Comparison of ENCODE assay signal across 8 cellular contexts in genomic region chr20:16573011-16573965, GRCh38. TPM values are rescaled to one million over a fixed set of nuclear protein-coding genes. Genes with fewer than 3 reads are reported as not detected.
DNase-seq lines count a peak whose midpoint lies in the region; ATAC-seq and TF ChIP-seq lines count a peak whose summit lies in the region.

Gene KIF16B, minus strand, starts transcription at chr20:16573448. Its CDS starts 173 bp downstream, at chr20:16573275.

- peak within 1 kb of the TSS; percentile 62 for H3K9ac ChIP-seq in parathyroid adenoma

- peak within 1 kb of the TSS; percentile 82; the same call in 1 of the 2 replicates for H3K4me3 Mint-ChIP-seq in HFFc6
- H3K4me3 Mint-ChIP-seq in activated naive CD8-positive, alpha-beta T cell treated with anti-CD3 and anti-CD28 coated beads, Interleukin-2, amount 10 ng/mL, durations not matched to agents 7 days and 5 days = peak within 1 kb of the TSS; percentile 88

- H3K27me3 Mint-ChIP-seq in HFFc6 (ENCODE audit: insufficient read depth) = no peaks in the 10 kb centered on the region
- peaks cover 2% of the 10 kb centered on the region for H3K27me3 Mint-ChIP-seq in activated naive CD8-positive, alpha-beta T cell treated with anti-CD3 and anti-CD28 coated beads, Interleukin-2, amount 10 ng/mL, durations not matched to agents 7 days and 5 days

- H3K4me1 Mint-ChIP-seq in HFFc6 (ENCODE audit: low read depth) = peaks cover 5% of the 10 kb centered on the region; the same call in 1 of the 2 replicates
- peaks cover 16% of the 10 kb centered on the region for H3K4me1 Mint-ChIP-seq in activated naive CD8-positive, alpha-beta T cell treated with anti-CD3 and anti-CD28 coated beads, Interleukin-2, amount 10 ng/mL, durations not matched to agents 7 days and 5 days

- intact Hi-C loops in Right ventricle myocardium inferior (cut with DNase I) (loop anchor here (5.0 kb wide), 1 partner anchor 159 kb away; the partner anchor contains the start of gene SNRPB2), thyroid gland (cut with DNase I) (no loop called here)

- no peak for DNase-seq in HFFc6
- DNase-seq in NB4 (ENCODE audit: low read depth) = peak; percentile 86
- DNase-seq in SKM-1 treated with dmso at 0.1 percent for 144 hours (lab: John Stamatoyannopoulos, UW; ENCODE audit: unreplicated experiment) = peak; percentile 51
- DNase-seq in activated naive CD8-positive, alpha-beta T cell treated with anti-CD3 and anti-CD28 coated beads, Interleukin-2, amount 10 ng/mL, durations not matched to agents 7 days and 5 days = peak; percentile 91
- peak; percentile 95 for DNase-seq in Right ventricle myocardium inferior (ENCODE audit: missing footprints)
- DNase-seq in thyroid gland = peak; percentile 95 to 96

- H3K27me3 ChIP-seq in parathyroid adenoma (ENCODE audit: control insufficient read depth, insufficient read depth, low read length) (no peaks in the 10 kb centered on the region), thyroid gland (no peaks in the 10 kb centered on the region)

- 20 to 30% methylated on average over 20 to 32 of the region's 65 CpGs for WGBS in thyroid gland, 2 donors

- peaks cover 24% of the 10 kb centered on the region for H3K4me1 ChIP-seq in parathyroid adenoma
- H3K4me1 ChIP-seq in thyroid gland = peaks cover 7 to 22% of the 10 kb centered on the region in 2 donors

- TF ChIP-seq POLR2A in NB4 (IDR thresholded peaks at IDR 0.05; ENCODE audit: extremely low read depth, insufficient read length) (peak; percentile 22), thyroid gland (IDR thresholded peaks at IDR 0.05) (peak in 1 of 2 donors; percentile 49)

- H3K27ac ChIP-seq in parathyroid adenoma (peak within 1 kb of the TSS; percentile 93), thyroid gland (peak within 1 kb of the TSS; percentile 62 to 68 (median 65))

- H3K4me3 ChIP-seq in GM08714 (ENCODE audit: low read length) (peak within 1 kb of the TSS; percentile 95), NB4 (ENCODE audit: low read depth, low read length) (peak within 1 kb of the TSS; percentile 70), parathyroid adenoma (ENCODE audit: low read depth, low read length) (peak within 1 kb of the TSS; percentile 78), thyroid gland (replicated peaks in 1 of 3) (peak within 1 kb of the TSS; percentile 8 to 82 (median 24))

- peaks cover 37% of the 10 kb centered on the region for H3K79me2 ChIP-seq in parathyroid adenoma

- H2AFZ ChIP-seq in parathyroid adenoma = peak within 1 kb of the TSS; percentile 78

- no peak within 1 kb of the TSS for H3K27ac Mint-ChIP-seq in HFFc6
- H3K27ac Mint-ChIP-seq in activated naive CD8-positive, alpha-beta T cell treated with anti-CD3 and anti-CD28 coated beads, Interleukin-2, amount 10 ng/mL, durations not matched to agents 7 days and 5 days = peak within 1 kb of the TSS; percentile 67

- peaks cover 6% of the 10 kb centered on the region; the same call in 1 of the 2 replicates for H3K9me3 Mint-ChIP-seq in HFFc6
- H3K9me3 Mint-ChIP-seq in activated naive CD8-positive, alpha-beta T cell treated with anti-CD3 and anti-CD28 coated beads, Interleukin-2, amount 10 ng/mL, durations not matched to agents 7 days and 5 days = no peaks in the 10 kb centered on the region

- no peaks in the 10 kb centered on the region for H3K9me3 ChIP-seq in parathyroid adenoma (ENCODE audit: control insufficient read depth, low read length)
- no peaks in the 10 kb centered on the region for H3K9me3 ChIP-seq in thyroid gland

- H3K36me3 ChIP-seq in parathyroid adenoma (ENCODE audit: control insufficient read depth, insufficient read depth, low read length) = no peaks in the 10 kb centered on the region
- H3K36me3 ChIP-seq in thyroid gland = no peaks in the 10 kb centered on the region

- peak within 1 kb of the TSS; percentile 86 for H3K4me2 ChIP-seq in parathyroid adenoma (ENCODE audit: low read length)

- peak; percentile 88 for ATAC-seq in activated naive CD8-positive, alpha-beta T cell treated with anti-CD3 and anti-CD28 coated beads, Interleukin-2, amount 10 ng/mL, durations not matched to agents 7 days and 5 days (ENCODE audit: low read depth)
- peak; percentile 97 for ATAC-seq in Right ventricle myocardium inferior

- TF ChIP-seq CTCF in HFFc6 (IDR thresholded peaks at IDR 0.05) (no peak), NB4 (IDR thresholded peaks at IDR 0.05; ENCODE audit: low read depth, low read length) (no peak), parathyroid adenoma (IDR thresholded peaks at IDR 0.05) (peak; percentile 37), thyroid gland (IDR thresholded peaks at IDR 0.05) (no peak)

- no peaks in the 10 kb centered on the region for H3K36me3 Mint-ChIP-seq in HFFc6 (ENCODE audit: low read depth)
- H3K36me3 Mint-ChIP-seq in activated naive CD8-positive, alpha-beta T cell treated with anti-CD3 and anti-CD28 coated beads, Interleukin-2, amount 10 ng/mL, durations not matched to agents 7 days and 5 days = no peaks in the 10 kb centered on the region

- POLR2A ChIA-PET in activated naive CD8-positive, alpha-beta T cell treated with anti-CD3 and anti-CD28 coated beads, Interleukin-2, amount 10 ng/mL, durations not matched to agents 7 days and 5 days (lab: Charles Lee) = no interaction called here

RNA-seq across cellular contexts. Expression of gene KIF16B, which starts in this region (rescaled TPM):
- total RNA-seq in HFFc6 (2021; fragmentation: NEBNext Ultra II Directional; extraction: Animal tissue kit (Norgen Biotek cat#: 25700)) = 1 to 10 TPM in 4 of 6 experiments, under 1 TPM in 2; 0.31 to 3.4 (median 3.2) TPM
- 1 to 10 TPM; 5.5 to 5.8 TPM for total RNA-seq in activated naive CD8-positive, alpha-beta T cell treated with anti-CD3 and anti-CD28 coated beads, Interleukin-2, amount 10 ng/mL, durations not matched to agents 7 days and 5 days
- total RNA-seq in Right ventricle myocardium inferior (18.4 TPM), thyroid gland (10 to 100 TPM; 18.5 to 32.8 (median 28.6) TPM)

Comparison
In these comparisons a context has a peak if more than half of its experiments do, and no peak if none do; other contexts are left out.
1. H3K4me3 ChIP-seq: peak in every context shown above with its lines; median percentile 95 in GM08714; 78 in parathyroid adenoma; 70 in NB4; 24 in thyroid gland.